Comparison of ENCODE assay signal across 21 cellular contexts in the genomic region with DNA sequence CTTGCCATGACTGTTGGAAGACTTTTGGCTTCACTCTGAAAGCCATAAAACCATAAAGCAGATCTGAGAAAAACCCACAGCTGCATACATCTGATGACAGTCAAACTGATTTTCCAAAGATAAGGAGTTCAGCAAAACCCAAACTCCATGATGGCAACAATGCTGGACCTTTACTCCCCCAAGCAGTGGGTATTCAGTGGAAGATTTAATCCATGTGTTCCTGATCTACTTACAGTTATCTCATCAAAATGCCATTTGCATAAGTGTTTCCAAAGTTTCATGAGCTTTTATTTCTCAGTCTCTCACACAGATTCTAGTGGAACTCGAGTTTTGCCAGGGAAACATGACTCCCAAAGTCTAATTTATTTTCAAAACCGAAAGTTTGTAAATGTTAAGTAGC.
"Had no signal": no experiment of that assay in that cellular context is flagged by ENCODE, and none has a peak within 500 bp of the region (broad histone marks: within the 10 kb centered on the region; RNA-seq: fewer than 3 reads in every experiment).

No MANE protein-coding gene starts in this region.

- H3K27me3 Mint-ChIP-seq: activated naive CD4-positive, alpha-beta T cell treated with anti-CD3 and anti-CD28 coated beads, Interleukin-2, amount 10 ng/mL, durations not matched to agents 7 days and 5 days; brain; stimulated activated memory B cell treated with anti-CD40 and anti-IgM and Interleukin-4, amounts not matched to agents 10 μg/mL and 1 μg/mL and 100 μg/mL, for 72 hours had no signal

- H3K4me1 ChIP-seq: prostate gland, right lobe of liver, tibial nerve had no signal

- H3K27me3 ChIP-seq: right lobe of liver, tibial nerve had no signal

- H3K36me3 Mint-ChIP-seq: activated naive CD4-positive, alpha-beta T cell treated with anti-CD3 and anti-CD28 coated beads, Interleukin-2, amount 10 ng/mL, durations not matched to agents 7 days and 5 days; brain; natural killer cell treated with Interleukin-12 subunit alpha and Interleukin-12 subunit beta and Interleukin-15 and Interleukin-18, amount 100 ng/mL, for 72 hours had no signal

- DNase-seq: activated CD4-positive, alpha-beta T cell treated with anti-CD3 and anti-CD28 coated beads for 4 hours; activated CD8-positive, alpha-beta memory T cell treated with anti-CD3 and anti-CD28 coated beads, Interleukin-2, amount 50 U/mL, for 4 hours; activated CD8-positive, alpha-beta T cell treated with anti-CD3 and anti-CD28 coated beads for 36 hours; activated naive CD4-positive, alpha-beta T cell treated with anti-CD3 and anti-CD28 coated beads, Interleukin-2, amount 10 ng/mL, durations not matched to agents 7 days and 5 days; amniotic stem cell; cortex of kidney; effector memory CD4-positive, alpha-beta T cell; head of caudate nucleus; left colon; occipital lobe; right lobe of liver; T1000 had no signal

- H3K4me3 ChIP-seq: prostate gland, right lobe of liver, tibial nerve had no signal

- H3K4me3 Mint-ChIP-seq: activated CD8-positive, alpha-beta T cell treated with anti-CD3 and anti-CD28 coated beads for 36 hours; activated naive CD4-positive, alpha-beta T cell treated with anti-CD3 and anti-CD28 coated beads, Interleukin-2, amount 10 ng/mL, durations not matched to agents 7 days and 5 days; activated T-helper 1 cell treated with anti-CD3 and anti-CD28 coated beads, Interleukin-12 subunit alpha, Interleukin-12 subunit beta, Interleukin-2, Interleukin-4 antibody, amounts not matched to agents 30 ng/mL and 10 ng/mL and 1 ng/mL, durations not matched to agents 14 hours and 24 hours and 36 hours; brain; central memory CD8-positive, alpha-beta T cell; natural killer cell treated with Interleukin-12 subunit alpha and Interleukin-12 subunit beta and Interleukin-15 and Interleukin-18, amount 100 ng/mL, for 72 hours; stimulated activated memory B cell treated with anti-CD40 and anti-IgM and Interleukin-4, amounts not matched to agents 10 μg/mL and 1 μg/mL and 100 μg/mL, for 72 hours had no signal

- H3K27ac ChIP-seq: epithelial cell of prostate, prostate gland, right lobe of liver, tibial nerve, VCaP had no signal

- H3K4me1 Mint-ChIP-seq: activated naive CD4-positive, alpha-beta T cell treated with anti-CD3 and anti-CD28 coated beads, Interleukin-2, amount 10 ng/mL, durations not matched to agents 7 days and 5 days; central memory CD8-positive, alpha-beta T cell; stimulated activated memory B cell treated with anti-CD40 and anti-IgM and Interleukin-4, amounts not matched to agents 10 μg/mL and 1 μg/mL and 100 μg/mL, for 72 hours had no signal

- H3K9me3 Mint-ChIP-seq: activated CD8-positive, alpha-beta T cell treated with anti-CD3 and anti-CD28 coated beads for 36 hours; activated naive CD4-positive, alpha-beta T cell treated with anti-CD3 and anti-CD28 coated beads, Interleukin-2, amount 10 ng/mL, durations not matched to agents 7 days and 5 days; activated T-helper 1 cell treated with anti-CD3 and anti-CD28 coated beads, Interleukin-12 subunit alpha, Interleukin-12 subunit beta, Interleukin-2, Interleukin-4 antibody, amounts not matched to agents 30 ng/mL and 10 ng/mL and 1 ng/mL, durations not matched to agents 14 hours and 24 hours and 36 hours; brain; central memory CD8-positive, alpha-beta T cell; natural killer cell treated with Interleukin-12 subunit alpha and Interleukin-12 subunit beta and Interleukin-15 and Interleukin-18, amount 100 ng/mL, for 72 hours; stimulated activated memory B cell treated with anti-CD40 and anti-IgM and Interleukin-4, amounts not matched to agents 10 μg/mL and 1 μg/mL and 100 μg/mL, for 72 hours had no signal

- H3K9me3 ChIP-seq: prostate gland, right lobe of liver, tibial nerve had no signal

- ATAC-seq: activated CD8-positive, alpha-beta T cell treated with anti-CD3 and anti-CD28 coated beads for 36 hours; left colon; natural killer cell treated with Interleukin-12 subunit alpha and Interleukin-12 subunit beta and Interleukin-15 and Interleukin-18, amount 100 ng/mL, for 72 hours; right lobe of liver; stimulated activated memory B cell treated with anti-CD40 and anti-IgM and Interleukin-4, amounts not matched to agents 10 μg/mL and 1 μg/mL and 100 μg/mL, for 72 hours had no signal

- H3K27ac Mint-ChIP-seq: activated CD8-positive, alpha-beta T cell treated with anti-CD3 and anti-CD28 coated beads for 36 hours; activated naive CD4-positive, alpha-beta T cell treated with anti-CD3 and anti-CD28 coated beads, Interleukin-2, amount 10 ng/mL, durations not matched to agents 7 days and 5 days; activated T-helper 1 cell treated with anti-CD3 and anti-CD28 coated beads, Interleukin-12 subunit alpha, Interleukin-12 subunit beta, Interleukin-2, Interleukin-4 antibody, amounts not matched to agents 30 ng/mL and 10 ng/mL and 1 ng/mL, durations not matched to agents 14 hours and 24 hours and 36 hours; natural killer cell treated with Interleukin-12 subunit alpha and Interleukin-12 subunit beta and Interleukin-15 and Interleukin-18, amount 100 ng/mL, for 72 hours; stimulated activated memory B cell treated with anti-CD40 and anti-IgM and Interleukin-4, amounts not matched to agents 10 μg/mL and 1 μg/mL and 100 μg/mL, for 72 hours had no signal

- H3K36me3 ChIP-seq: prostate gland, right lobe of liver, tibial nerve had no signal
